ENCODE assay signal across 25 cellular contexts in genomic region chr4:32172761-32173160, GRCh38.
A peak's percentile ranks its signal among the peaks of the same experiment; 100 is the strongest.
DNase-seq lines count a peak whose midpoint lies in the region; ATAC-seq, FAIRE-seq and TF ChIP-seq lines count a peak whose summit lies in the region.
"Had no signal": no experiment of that assay in that cellular context is flagged by ENCODE, and none has a peak within 500 bp of the region (broad histone marks: within the 10 kb centered on the region; RNA-seq: fewer than 3 reads in every experiment).

No MANE protein-coding gene starts in this region.

- TF ChIP-seq POLR2A in GM12891 (IDR thresholded peaks at IDR 0.05; ENCODE audit: low read depth, low read length), result no peak

- TF ChIP-seq RAD21 in SK-N-SH (IDR thresholded peaks at IDR 0.05; ENCODE audit: low read length), result no peak

- FAIRE-seq in GM12891 (lab: Jason Lieb, UNC), result no peak

- no peak for TF ChIP-seq EP300 in SK-N-SH (IDR thresholded peaks at IDR 0.05; ENCODE audit: borderline replicate concordance in 1 of 2, low read depth in 1 of 2, low read length in 1 of 2)

- DNase-seq in ELR (ENCODE audit: low read depth), result peak; percentile 26
- DNase-seq in RWPE2 (ENCODE audit: low spot score), result no peak
- DNase-seq in pulmonary artery endothelial cell (ENCODE audit: low read depth, low spot score), result peak; percentile 24
- no peak for DNase-seq in activated T-cell treated with anti-CD3 and anti-CD28 coated beads, Interleukin-2, amount 50 U/mL, for 1 hour
- no peak for DNase-seq in SK-N-SH
- DNase-seq in GM12891 (ENCODE audit: insufficient read length, low spot score), result no peak
- DNase-seq: activated CD4-positive, CD25-positive, alpha-beta regulatory T cell; activated CD8-positive, alpha-beta T cell treated with anti-CD3 and anti-CD28 coated beads for 36 hours; activated naive CD4-positive, alpha-beta T cell treated with anti-CD3 and anti-CD28 coated beads, Interleukin-2, amount 50 U/mL, for 16 hours; activated T-cell treated with anti-CD3 and anti-CD28 coated beads, Interleukin-2, amount 50 U/mL, for 24 hours; body of pancreas; CD8-positive, alpha-beta memory T cell; DND-41; heart left ventricle; Karpas-422; NCI-H1105 treated with DMSO at 0.1 percent for 48 hours; NCI-H2171; NCI-H69; occipital lobe; SJCRH30; T-helper 2 cell had no signal

- no peak overlapping the region for H3K4me2 ChIP-seq in SK-N-SH

- CTCF ChIA-PET in SK-N-SH (lab: Yijun Ruan, JAX), result no interaction called here

- no peaks in the 10 kb centered on the region for H4K20me1 ChIP-seq in SK-N-SH (ENCODE audit: insufficient read depth)

- H3K9me3 ChIP-seq in RWPE2 (ENCODE audit: severe bottlenecking), result peaks cover 15% of the 10 kb centered on the region
- H3K9me3 ChIP-seq in SK-N-SH, result no peaks in the 10 kb centered on the region
- H3K9me3 ChIP-seq: body of pancreas, right atrium auricular region had no signal

- ATAC-seq in RWPE2 (ENCODE audit: low read depth) (peak; percentile 99), esophagus mucosa (peak; percentile 23), HG02763 (IDR thresholded peaks at IDR 0.05; ENCODE audit: unreplicated experiment) (no peak)
- ATAC-seq: activated CD8-positive, alpha-beta T cell treated with anti-CD3 and anti-CD28 coated beads for 36 hours; body of pancreas; heart left ventricle had no signal

- H3K36me3 ChIP-seq in RWPE2 (ENCODE audit: low read depth), result no peaks in the 10 kb centered on the region
- no peaks in the 10 kb centered on the region for H3K36me3 ChIP-seq in SK-N-SH (replicated peaks in 1 of 2; ENCODE audit: control insufficient read depth in 1 of 2, insufficient read depth in 2 of 2, low read length in 1 of 2)
- H3K36me3 ChIP-seq: heart left ventricle, right atrium auricular region, SJCRH30 had no signal

- 0 out of 2 replicates have a peak, but pooled peaks cover 2% of the 10 kb centered on the region for H3K9me2 ChIP-seq in SK-N-SH

- H3K27ac ChIP-seq in RWPE2 (ENCODE audit: poor library complexity, severe bottlenecking) (peak overlapping the region; percentile 72), SK-N-SH (ENCODE audit: low read depth in 2 of 2, low read length in 1 of 2) (no peak overlapping the region)
- H3K27ac ChIP-seq: body of pancreas, heart left ventricle, right atrium auricular region, SJCRH30 had no signal

- H3K4me1 ChIP-seq in RWPE2 (ENCODE audit: insufficient read depth, poor library complexity, severe bottlenecking), result peaks cover 14% of the 10 kb centered on the region
- no peaks in the 10 kb centered on the region for H3K4me1 ChIP-seq in SK-N-SH (ENCODE audit: control insufficient read depth in 1 of 2, insufficient read depth in 2 of 2, low read depth in 1 of 2, low read length in 1 of 2)
- H3K4me1 ChIP-seq: body of pancreas, heart left ventricle, right atrium auricular region, SJCRH30 had no signal

- TF ChIP-seq CTCF in RWPE2 (IDR thresholded peaks at IDR 0.05; ENCODE audit: poor library complexity, severe bottlenecking) (no peak), SK-N-SH (IDR thresholded peaks at IDR 0.05) (no peak)

- H3K9ac ChIP-seq in SK-N-SH, result no peak overlapping the region

- H3K79me2 ChIP-seq in SK-N-SH (ENCODE audit: insufficient read depth), result no peaks in the 10 kb centered on the region

- no peak overlapping the region for H2AFZ ChIP-seq in SK-N-SH (ENCODE audit: low read depth)

- H3F3A ChIP-seq in SK-N-SH (replicated peaks; ENCODE audit: insufficient read depth), result no peaks in the 10 kb centered on the region

- POLR2A ChIA-PET in SK-N-SH (lab: Yijun Ruan, JAX), result no interaction called here

- H3K4me3 ChIP-seq in RWPE2 (ENCODE audit: severe bottlenecking), result no peak overlapping the region
- H3K4me3 ChIP-seq in SK-N-SH (ENCODE audit: low read depth in 2 of 2, low read length in 1 of 2), result no peak overlapping the region
- H3K4me3 ChIP-seq: body of pancreas, heart left ventricle, lung, right atrium auricular region, SJCRH30 had no signal

- H3K27me3 ChIP-seq in RWPE2 (ENCODE audit: insufficient read depth, poor library complexity, severe bottlenecking) (no peaks in the 10 kb centered on the region), SK-N-SH (ENCODE audit: insufficient read depth) (no peaks in the 10 kb centered on the region)
- H3K27me3 ChIP-seq: body of pancreas, heart left ventricle, right atrium auricular region, SJCRH30 had no signal

- 32% methylated on average over 1 of the region's 1 CpG for WGBS in SK-N-SH (ENCODE audit: low lambda C conversion rate)

TF ChIP-seq in SK-N-SH, 30 proteins besides CTCF, POLR2A, EP300 and RAD21:
- TF ChIP-seq FOSL2 (IDR thresholded peaks at IDR 0.05; ENCODE audit: borderline replicate concordance, low read depth) (no peak), JUND (IDR thresholded peaks at IDR 0.05) (no peak), POLR2AphosphoS5 (IDR thresholded peaks at IDR 0.05; ENCODE audit: low read depth, low read length) (no peak), NRF1 (IDR thresholded peaks at IDR 0.05; ENCODE audit: low read depth, low read length) (no peak), USF1 (IDR thresholded peaks at IDR 0.05; ENCODE audit: borderline replicate concordance, low read depth) (no peak)

TF ChIP-seq in GM12891, 5 proteins besides CTCF, POLR2A, EP300 and RAD21:
- TF ChIP-seq TAF1 (IDR thresholded peaks at IDR 0.05; ENCODE audit: low read depth, low read length) (no peak), POLR2AphosphoS5 (IDR thresholded peaks at IDR 0.05; ENCODE audit: low read depth, low read length) (no peak), PAX5 (IDR thresholded peaks at IDR 0.05; ENCODE audit: insufficient read depth, low read length, severe bottlenecking) (no peak), POU2F2 (IDR thresholded peaks at IDR 0.05; ENCODE audit: low read depth, low read length) (no peak), SPI1 (IDR thresholded peaks at IDR 0.05; ENCODE audit: low read depth, low read length) (no peak)

Comparison
In these comparisons a context has a peak if more than half of its experiments do, and no peak if none do; other contexts are left out.
1. DNase-seq: peak in ELR (single experiment) and pulmonary artery endothelial cell (single experiment); none in RWPE2 (single experiment), activated T-cell treated with anti-CD3 and anti-CD28 coated beads, Interleukin-2, amount 50 U/mL, for 1 hour (single experiment), SK-N-SH (single experiment) and GM12891 (single experiment).